In genomic region chr1:212225871-212226302, GRCh38 we compare ENCODE assay signal across 10 cellular contexts. TPM values are rescaled to one million over a fixed set of nuclear protein-coding genes. Genes with fewer than 3 reads are reported as not detected.
DNase-seq lines count a peak whose midpoint lies in the region; ATAC-seq and TF ChIP-seq lines count a peak whose summit lies in the region.
"Had no signal": no experiment of that assay in that cellular context is flagged by ENCODE, and none has a peak within 500 bp of the region (broad histone marks: within the 10 kb centered on the region; RNA-seq: fewer than 3 reads in every experiment).

No MANE protein-coding gene starts in this region.

- DNase-seq in glomerular visceral epithelial cell (ENCODE audit: extremely low spot score) = peak; percentile 45
- DNase-seq in spleen = no peak
- no peak for DNase-seq in stimulated activated CD4-positive, alpha-beta T cell treated with anti-CD3 and anti-CD28 coated beads, Interleukin-15, amount 100 ng/mL, for 24 hours
- no peak for DNase-seq in activated gamma-delta T cell (lab: John Stamatoyannopoulos, UW)
- DNase-seq: SJCRH30; stimulated activated naive CD4-positive, alpha-beta T cell treated with Interleukin-2 at 50 U/mL for 16 hours had no signal

- ATAC-seq in GM18868 (IDR thresholded peaks at IDR 0.05; ENCODE audit: unreplicated experiment) (peak; percentile 73), HG03354 (IDR thresholded peaks at IDR 0.05; ENCODE audit: poor library complexity, severe bottlenecking, unreplicated experiment) (peak; percentile 48), GM18907 (IDR thresholded peaks at IDR 0.05; ENCODE audit: unreplicated experiment) (no peak)

- intact Hi-C loops in spleen (cut with DNase I; ENCODE audit: low total_unique reads) = no loop called here

- H3K4me1 ChIP-seq in spleen = peaks cover 10 to 35% (median 19%) of the 10 kb centered on the region in 6 donors

- TF ChIP-seq POLR2A in spleen (IDR thresholded peaks at IDR 0.05) = no peak

- no peak overlapping the region for H3K4me3 ChIP-seq in spleen
- H3K4me3 ChIP-seq: coronary artery, SJCRH30 had no signal

- peak overlapping the region in 6 of 8 donors; percentile 51 to 76 (median 60) for H3K27ac ChIP-seq in spleen
- H3K27ac ChIP-seq: coronary artery, SJCRH30 had no signal

- no peaks in the 10 kb centered on the region for H3K9me3 ChIP-seq in spleen
- H3K9me3 ChIP-seq: SJCRH30 had no signal

- no peaks in the 10 kb centered on the region for H3K36me3 ChIP-seq in spleen
- H3K36me3 ChIP-seq: SJCRH30 had no signal

- 65 to 72% (median 70%) methylated on average over 4 of the region's 4 CpGs for WGBS in spleen, 5 donors

- no peaks in the 10 kb centered on the region for H3K27me3 ChIP-seq in spleen (replicated peaks in 1 of 7)
- H3K27me3 ChIP-seq: SJCRH30 had no signal

- TF ChIP-seq CTCF in spleen (IDR thresholded peaks at IDR 0.05 in 8 of 11, conservative IDR thresholded peaks at IDR 0.05 in 3 of 11) = no peak

RNA-seq across cellular contexts. Expression of gene PPP2R5A, which starts 59.3 kb away (rescaled TPM):
- total RNA-seq in spleen = 10 to 100 TPM; 48.3 to 82.5 (median 72.4) TPM
- 10 to 100 TPM; 34.9 to 56.0 (median 37.3) TPM for polyA plus RNA-seq in spleen
